In genomic region chr16:1481906-1482835, GRCh38 we compare ENCODE assay signal across 20 cellular contexts. TPM values are rescaled to one million over a fixed set of nuclear protein-coding genes. Genes with fewer than 3 reads are reported as not detected.
DNase-seq lines count a peak whose midpoint lies in the region; ATAC-seq, FAIRE-seq and TF ChIP-seq lines count a peak whose summit lies in the region.
"Had no signal": no experiment of that assay in that cellular context is flagged by ENCODE, and none has a peak within 500 bp of the region (broad histone marks: within the 10 kb centered on the region; RNA-seq: fewer than 3 reads in every experiment).

No MANE protein-coding gene starts in this region.

- H3K36me3 ChIP-seq in K562 (ENCODE audit: control insufficient read depth, insufficient read depth, low read length): no peaks in the 10 kb centered on the region
- H3K36me3 ChIP-seq in trophoblast cell (ENCODE audit: control insufficient read depth in 1 of 2, insufficient read depth in 2 of 2, low read length in 2 of 2): no peaks in the 10 kb centered on the region
- no peaks in the 10 kb centered on the region for H3K36me3 ChIP-seq in sigmoid colon
- H3K36me3 ChIP-seq: ascending aorta, Peyer's patch had no signal

- H3K27me3 ChIP-seq in K562 (ENCODE audit: control insufficient read depth in 2 of 2, insufficient read depth in 2 of 2, low read length in 2 of 2) (no peaks in the 10 kb centered on the region), trophoblast cell (ENCODE audit: insufficient read depth, low read length) (no peaks in the 10 kb centered on the region), sigmoid colon (no peaks in the 10 kb centered on the region)
- H3K27me3 ChIP-seq: ascending aorta, Peyer's patch had no signal

- ATAC-seq in K562: no peak
- ATAC-seq: left cardiac atrium; stimulated activated effector memory CD8-positive, alpha-beta T cell treated with anti-CD3 and anti-CD28 coated beads, Interleukin-12 subunit alpha, Interleukin-12 subunit beta, amount 100 ng/mL, for 72 hours had no signal

- no peaks in the 10 kb centered on the region for H4K20me1 ChIP-seq in K562 (replicated peaks; ENCODE audit: control insufficient read depth, insufficient read depth, low read length)

- H3K4me3 ChIP-seq in K562 (no peak overlapping the region), trophoblast cell (ENCODE audit: low read depth, low read length) (no peak overlapping the region), sigmoid colon (no peak overlapping the region)
- H3K4me3 ChIP-seq: ascending aorta, Peyer's patch had no signal

- H2AFZ ChIP-seq in K562 (ENCODE audit: low read depth, low read length) (no peak overlapping the region), trophoblast cell (ENCODE audit: insufficient read depth, low read length, poor library complexity) (no peak overlapping the region)

- H3K18ac ChIP-seq in trophoblast cell (ENCODE audit: low read length): no peak overlapping the region

- intact Hi-C loops in K562 (cut with micrococcal nuclease): no loop called here
- intact Hi-C loops in sigmoid colon (cut with DNase I): no loop called here

- H4K91ac ChIP-seq in trophoblast cell (ENCODE audit: low read depth, low read length): no peak overlapping the region

- H4K8ac ChIP-seq in trophoblast cell (ENCODE audit: low read depth, low read length): no peak overlapping the region

- in situ Hi-C loops in K562 (cut with MboI): no loop called here

- no peak overlapping the region for H2BK120ac ChIP-seq in trophoblast cell (ENCODE audit: insufficient read depth, low read length, poor library complexity)

- no peak overlapping the region for H3K14ac ChIP-seq in trophoblast cell (ENCODE audit: low read length)

- BruUV-seq in K562 (replicated peaks; lab: Mats Ljungman, UMichigan): no TSS peak

- no peaks in the 10 kb centered on the region for H3K79me1 ChIP-seq in trophoblast cell (ENCODE audit: low read length)

- no peak overlapping the region for H3K23ac ChIP-seq in trophoblast cell (ENCODE audit: low read length)

- no peak for FAIRE-seq in K562 (lab: Jason Lieb, UNC)
- FAIRE-seq: HTR-8/SVneo had no signal

- no peak overlapping the region for H4K12ac ChIP-seq in trophoblast cell (ENCODE audit: low read depth, low read length)

- no peak overlapping the region for H3K27ac ChIP-seq in K562 (ENCODE audit: extremely low read depth, low read depth, low read length)
- H3K27ac ChIP-seq in trophoblast cell (ENCODE audit: low read depth, low read length): no peak overlapping the region
- H3K27ac ChIP-seq in sigmoid colon: no peak overlapping the region
- H3K27ac ChIP-seq: ascending aorta, Peyer's patch had no signal

- H2BK12ac ChIP-seq in trophoblast cell (ENCODE audit: low read length): no peak overlapping the region

- peak; percentile 94 for DNase-seq in HPDE6-E6E7 (ENCODE audit: extremely low spot score)
- no peak for DNase-seq in K562 (ENCODE audit: extremely low read depth in 1 of 4, low spot score in 3 of 4)
- DNase-seq in trophoblast cell: peak; percentile 57 to 87
- no peak for DNase-seq in NCI-H526 (lab: John Stamatoyannopoulos, UW)
- no peak for DNase-seq in activated T-cell treated with anti-CD3 and anti-CD28 coated beads for 4 hours
- no peak for DNase-seq in sigmoid colon
- DNase-seq: activated CD8-positive, alpha-beta memory T cell treated with anti-CD3 and anti-CD28 coated beads for 24 hours; activated effector memory CD4-positive, alpha-beta T cell treated with Interleukin-2 at 50 U/mL for 16 hours; left cardiac atrium; MM.1S; NCI-H1930; NCI-H524 treated with DMSO at 0.1 percent for 48 hours; Peyer's patch had no signal

- CTCF ChIA-PET in K562 (lab: Yijun Ruan, JAX; ENCODE audit: low intra/inter-chr PET ratio): no interaction called here

- TF ChIP-seq EP300 in K562 (IDR thresholded peaks at IDR 0.05; ENCODE audit: low read length) (no peak), sigmoid colon (IDR thresholded peaks at IDR 0.05) (no peak)

- TF ChIP-seq POLR2A in K562 (conservative IDR thresholded peaks at IDR 0.05) (no peak), sigmoid colon (IDR thresholded peaks at IDR 0.05) (no peak)

- H3K4ac ChIP-seq in trophoblast cell (ENCODE audit: low read depth, low read length): no peak overlapping the region

- H3K79me2 ChIP-seq in K562 (ENCODE audit: control insufficient read depth, insufficient read depth, low read length) (no peaks in the 10 kb centered on the region), trophoblast cell (ENCODE audit: control insufficient read depth, insufficient read depth, low read length, poor library complexity) (no peaks in the 10 kb centered on the region)

- peaks cover 4 to 39% of the 10 kb centered on the region in 2 experiments; a peak in 4 of 5 replicates for H3K4me1 ChIP-seq in K562 (replicated peaks in 1 of 2; ENCODE audit: control insufficient read depth in 2 of 2, insufficient read depth in 2 of 2, low read length in 2 of 2)
- no peaks in the 10 kb centered on the region for H3K4me1 ChIP-seq in trophoblast cell (ENCODE audit: control insufficient read depth in 1 of 2, insufficient read depth in 2 of 2, low read length in 2 of 2)
- no peaks in the 10 kb centered on the region for H3K4me1 ChIP-seq in sigmoid colon
- H3K4me1 ChIP-seq: ascending aorta, Peyer's patch had no signal

- TF ChIP-seq CTCF in K562 (IDR thresholded peaks at IDR 0.05 in 2 of 3, conservative IDR thresholded peaks at IDR 0.05 in 1 of 3; ENCODE audit: insufficient read depth in 2 of 3, low read depth in 1 of 3, low read length in 3 of 3) (no peak), sigmoid colon (IDR thresholded peaks at IDR 0.05) (no peak)

- TF ChIP-seq RAD21 in K562 (CRISPR knock-in tag; conservative IDR thresholded peaks at IDR 0.05 in 1 of 2, IDR thresholded peaks at IDR 0.05 in 1 of 2): no peak

- POLR2A ChIA-PET in K562 (lab: Yijun Ruan, JAX): interaction anchor here (0.6 to 2.3 kb wide), 4 partner anchors 11 to 1036 kb away, joined by 3 to 13 read pairs (median 4); partner anchors contain the start of gene TELO2

- peak overlapping the region in 1 of 2 experiments; percentile 69; a peak in 2 of 4 replicates for H3K9ac ChIP-seq in K562 (ENCODE audit: insufficient read depth in 1 of 2, low read depth in 2 of 2, low read length in 2 of 2)
- no peak overlapping the region for H3K9ac ChIP-seq in trophoblast cell (ENCODE audit: low read length)

- no peak overlapping the region for H2AK5ac ChIP-seq in trophoblast cell (ENCODE audit: low read length)

- no peak overlapping the region for H2BK5ac ChIP-seq in trophoblast cell (ENCODE audit: low read depth, low read length, poor library complexity)

- H3K9me1 ChIP-seq in K562 (ENCODE audit: control insufficient read depth, insufficient read depth, low read length): no peaks in the 10 kb centered on the region

- 63% methylated on average over 26 of the region's 28 CpGs for WGBS in K562 (ENCODE audit: insufficient coverage, low coverage, missing lambda C conversion rate)
- no CpG with 5 or more reads among the region's 28 CpGs for WGBS in trophoblast cell (ENCODE audit: extremely low coverage, insufficient coverage, insufficient read length)
- 82 to 83% methylated on average over 28 of the region's 28 CpGs for WGBS in sigmoid colon, 2 donors

- H3K4me2 ChIP-seq in K562 (ENCODE audit: insufficient read depth, low read length): no peak overlapping the region
- H3K4me2 ChIP-seq in trophoblast cell (ENCODE audit: low read length): no peak overlapping the region

- H3K9me3 ChIP-seq in K562 (replicated peaks; ENCODE audit: control insufficient read depth, insufficient read depth, low read depth, low read length): no peaks in the 10 kb centered on the region
- H3K9me3 ChIP-seq in trophoblast cell (ENCODE audit: insufficient read depth, low read depth, low read length): peaks cover 4% of the 10 kb centered on the region
- H3K9me3 ChIP-seq in sigmoid colon: no peaks in the 10 kb centered on the region
- H3K9me3 ChIP-seq: ascending aorta, Peyer's patch had no signal

RNA-seq across cellular contexts. Expression of gene PTX4, which starts 6.6 kb away (rescaled TPM):
- not detected in 2 replicates for total RNA-seq in K562 (2011; cell fraction: chromatin; rRNA removed; ENCODE audit: low replicate concordance)
- not detected in 2 replicates for total RNA-seq in K562 (2011; cell fraction: nucleolus; rRNA removed)
- total RNA-seq in K562 (2011; cell fraction: nucleoplasm; rRNA removed): not detected in 2 replicates
- not detected in 2 replicates for total RNA-seq in K562 (2014; rRNA removed)
- total RNA-seq in K562 (2014; rRNA removed; fragmentation: Illumina TruSeq; extraction: Trizol): not detected in 2 replicates
- not detected in 2 replicates for total RNA-seq in K562 (2015; rRNA removed; fragmentation: Illumina TruSeq; extraction: Trizol)
- total RNA-seq in K562 (2021): 0.11 and 0.38 TPM in 2 replicates
- polyA plus RNA-seq in K562 (2011; rRNA removed): not detected in 2 replicates
- 0.07 TPM in 1 of 2 replicates, not detected in the other for polyA plus RNA-seq in K562 (2011; cell fraction: cytosol; rRNA removed)
- 0.09 TPM in 1 of 2 replicates, not detected in the other for polyA plus RNA-seq in K562 (2011; cell fraction: nucleus; rRNA removed)
- not detected in 2 replicates for polyA plus RNA-seq in K562 (2012)
- polyA plus RNA-seq in K562 (2014; fragmentation: Illumina TruSeq; extraction: Trizol): not detected in 2 replicates
- polyA plus RNA-seq in K562 (2014; fragmentation: Nextera tagmentation; extraction: Ambion mirVana): not detected
- not detected in 2 replicates for polyA plus RNA-seq in K562 (2014; rRNA removed)
- polyA minus RNA-seq in K562 (2011; rRNA and poly(A)+ RNA removed): not detected in 2 replicates
- not detected in 2 replicates for polyA minus RNA-seq in K562 (2011; cell fraction: cytosol; rRNA and poly(A)+ RNA removed)
- not detected in 2 replicates for polyA minus RNA-seq in K562 (2011; cell fraction: nucleus; rRNA and poly(A)+ RNA removed)
- 0.04 TPM in 1 of 2 replicates, not detected in the other for polyA plus RNA-seq in trophoblast cell (2013)
- not detected for total RNA-seq in sigmoid colon
- polyA plus RNA-seq in sigmoid colon: not detected
- total RNA-seq: ascending aorta, osteoblast, Peyer's patch, urinary bladder had no signal
- polyA plus RNA-seq: esophagus had no signal

RNA-seq across cellular contexts. Expression of gene CLCN7, which starts 7.3 kb away (rescaled TPM):
- total RNA-seq in K562 (2011; cell fraction: chromatin; rRNA removed; ENCODE audit: low replicate concordance): 211 and 640 TPM in 2 replicates
- total RNA-seq in K562 (2011; cell fraction: nucleolus; rRNA removed): 395 and 397 TPM in 2 replicates
- 230 and 249 TPM in 2 replicates for total RNA-seq in K562 (2011; cell fraction: nucleoplasm; rRNA removed)
- total RNA-seq in K562 (2014; rRNA removed) (56.3 and 60.8 TPM in 2 replicates), K562 (2014; rRNA removed; fragmentation: Illumina TruSeq; extraction: Trizol) (8.4 and 10.7 TPM in 2 replicates), K562 (2015; rRNA removed; fragmentation: Illumina TruSeq; extraction: Trizol) (19.6 and 22.4 TPM in 2 replicates), K562 (2021) (85.3 and 97.0 TPM in 2 replicates), sigmoid colon (10 to 100 TPM; 31.0 to 78.7 (median 42.2) TPM)
- polyA plus RNA-seq in K562 (2011; rRNA removed) (18.2 and 29.5 TPM in 2 replicates), K562 (2014; fragmentation: Illumina TruSeq; extraction: Trizol) (18.7 and 39.3 TPM in 2 replicates), K562 (2014; fragmentation: Nextera tagmentation; extraction: Ambion mirVana) (under 1 TPM; 0.06 TPM), K562 (2014; rRNA removed) (81.5 and 126 TPM in 2 replicates), sigmoid colon (10 to 100 TPM in 1 of 3 donors, 1 to 10 TPM in 2; 4.2 to 55.4 (median 5.5) TPM)
- polyA plus RNA-seq in K562 (2011; cell fraction: cytosol; rRNA removed): 15.2 and 41.1 TPM in 2 replicates
- 239 and 402 TPM in 2 replicates for polyA plus RNA-seq in K562 (2011; cell fraction: nucleus; rRNA removed)
- 92.4 and 190 TPM in 2 replicates for polyA plus RNA-seq in K562 (2012)
- 9.3 and 23.0 TPM in 2 replicates for polyA minus RNA-seq in K562 (2011; rRNA and poly(A)+ RNA removed)
- polyA minus RNA-seq in K562 (2011; cell fraction: cytosol; rRNA and poly(A)+ RNA removed): 19.6 and 27.9 TPM in 2 replicates
- 70.2 and 71.9 TPM in 2 replicates for polyA minus RNA-seq in K562 (2011; cell fraction: nucleus; rRNA and poly(A)+ RNA removed)
- 41.9 and 46.1 TPM in 2 replicates for polyA plus RNA-seq in trophoblast cell (2013)

RNA-seq across cellular contexts. Expression of gene TELO2, which starts 11.0 kb away (rescaled TPM):
- total RNA-seq in K562 (2011; cell fraction: chromatin; rRNA removed; ENCODE audit: low replicate concordance): 105 and 266 TPM in 2 replicates
- total RNA-seq in K562 (2011; cell fraction: nucleolus; rRNA removed): 180 and 212 TPM in 2 replicates
- total RNA-seq in K562 (2011; cell fraction: nucleoplasm; rRNA removed): 109 and 112 TPM in 2 replicates
- total RNA-seq in K562 (2014; rRNA removed): 35.1 and 47.4 TPM in 2 replicates
- 1.7 and 3.0 TPM in 2 replicates for total RNA-seq in K562 (2014; rRNA removed; fragmentation: Illumina TruSeq; extraction: Trizol)
- total RNA-seq in K562 (2015; rRNA removed; fragmentation: Illumina TruSeq; extraction: Trizol): 21.2 and 21.9 TPM in 2 replicates
- 77.4 and 91.8 TPM in 2 replicates for total RNA-seq in K562 (2021)
- polyA plus RNA-seq in K562 (2011; rRNA removed): 14.5 and 24.6 TPM in 2 replicates
- polyA plus RNA-seq in K562 (2011; cell fraction: cytosol; rRNA removed): 19.9 and 53.3 TPM in 2 replicates
- 229 and 359 TPM in 2 replicates for polyA plus RNA-seq in K562 (2011; cell fraction: nucleus; rRNA removed)
- 48.2 and 53.0 TPM in 2 replicates for polyA plus RNA-seq in K562 (2012)
- 8.2 and 29.3 TPM in 2 replicates for polyA plus RNA-seq in K562 (2014; fragmentation: Illumina TruSeq; extraction: Trizol)
- polyA plus RNA-seq in K562 (2014; fragmentation: Nextera tagmentation; extraction: Ambion mirVana): 1 to 10 TPM in 1 of 2 experiments, under 1 TPM in 1; 0.51 to 1.4 TPM
- 60.2 and 63.2 TPM in 2 replicates for polyA plus RNA-seq in K562 (2014; rRNA removed)
- 5.7 and 6.3 TPM in 2 replicates for polyA minus RNA-seq in K562 (2011; rRNA and poly(A)+ RNA removed)
- 24.3 and 30.0 TPM in 2 replicates for polyA minus RNA-seq in K562 (2011; cell fraction: cytosol; rRNA and poly(A)+ RNA removed)
- polyA minus RNA-seq in K562 (2011; cell fraction: nucleus; rRNA and poly(A)+ RNA removed): 48.3 and 54.8 TPM in 2 replicates
- polyA plus RNA-seq in trophoblast cell (2013): 17.7 and 19.2 TPM in 2 replicates
- 10 to 100 TPM; 12.5 to 31.3 (median 18.1) TPM for total RNA-seq in sigmoid colon
- polyA plus RNA-seq in sigmoid colon: 10 to 100 TPM; 10.4 to 60.3 (median 12.0) TPM

RNA-seq across cellular contexts. Expression of gene CCDC154, which starts 37.8 kb away (rescaled TPM):
- 1.2 and 4.8 TPM in 2 replicates for total RNA-seq in K562 (2011; cell fraction: chromatin; rRNA removed; ENCODE audit: low replicate concordance)
- total RNA-seq in K562 (2011; cell fraction: nucleolus; rRNA removed): 2.5 and 3.0 TPM in 2 replicates
- 1.5 and 2.7 TPM in 2 replicates for total RNA-seq in K562 (2011; cell fraction: nucleoplasm; rRNA removed)
- total RNA-seq in K562 (2014; rRNA removed) (0.04 TPM in 1 of 2 replicates, not detected in the other), K562 (2014; rRNA removed; fragmentation: Illumina TruSeq; extraction: Trizol) (not detected in 2 replicates), K562 (2015; rRNA removed; fragmentation: Illumina TruSeq; extraction: Trizol) (0.18 TPM in 1 of 2 replicates, not detected in the other), K562 (2021) (0.22 and 0.42 TPM in 2 replicates), sigmoid colon (under 1 TPM in 1 of 4 donors, not detected in 3; 0.55 TPM)
- polyA plus RNA-seq in K562 (2011; rRNA removed) (0.15 and 0.19 TPM in 2 replicates), K562 (2014; fragmentation: Illumina TruSeq; extraction: Trizol) (not detected in 2 replicates), K562 (2014; fragmentation: Nextera tagmentation; extraction: Ambion mirVana) (not detected), K562 (2014; rRNA removed) (0.03 and 1.4 TPM in 2 replicates), sigmoid colon (1 to 10 TPM in 1 of 3 donors, not detected in 2; 1.4 TPM)
- polyA plus RNA-seq in K562 (2011; cell fraction: cytosol; rRNA removed): 0.04 TPM in 1 of 2 replicates, not detected in the other
- polyA plus RNA-seq in K562 (2011; cell fraction: nucleus; rRNA removed): 1.1 and 2.4 TPM in 2 replicates
- 0.39 and 4.2 TPM in 2 replicates for polyA plus RNA-seq in K562 (2012)
- polyA minus RNA-seq in K562 (2011; rRNA and poly(A)+ RNA removed): not detected in 2 replicates
- not detected in 2 replicates for polyA minus RNA-seq in K562 (2011; cell fraction: cytosol; rRNA and poly(A)+ RNA removed)
- 0.33 and 0.54 TPM in 2 replicates for polyA minus RNA-seq in K562 (2011; cell fraction: nucleus; rRNA and poly(A)+ RNA removed)
- polyA plus RNA-seq in trophoblast cell (2013): 0.14 and 0.23 TPM in 2 replicates
- total RNA-seq: ascending aorta had no signal

RNA-seq across cellular contexts. Expression of gene PERCC1, which starts 51.3 kb away (rescaled TPM):
- not detected in 2 replicates for total RNA-seq in K562 (2011; cell fraction: chromatin; rRNA removed; ENCODE audit: low replicate concordance)
- total RNA-seq in K562 (2011; cell fraction: nucleolus; rRNA removed): not detected in 2 replicates
- not detected in 2 replicates for total RNA-seq in K562 (2011; cell fraction: nucleoplasm; rRNA removed)
- not detected in 2 replicates for total RNA-seq in K562 (2014; rRNA removed)
- not detected in 2 replicates for total RNA-seq in K562 (2014; rRNA removed; fragmentation: Illumina TruSeq; extraction: Trizol)
- total RNA-seq in K562 (2015; rRNA removed; fragmentation: Illumina TruSeq; extraction: Trizol): not detected in 2 replicates
- total RNA-seq in K562 (2021): not detected in 2 replicates
- not detected in 2 replicates for polyA plus RNA-seq in K562 (2011; rRNA removed)
- polyA plus RNA-seq in K562 (2011; cell fraction: cytosol; rRNA removed): not detected in 2 replicates
- not detected in 2 replicates for polyA plus RNA-seq in K562 (2011; cell fraction: nucleus; rRNA removed)
- polyA plus RNA-seq in K562 (2012): not detected in 2 replicates
- not detected in 2 replicates for polyA plus RNA-seq in K562 (2014; fragmentation: Illumina TruSeq; extraction: Trizol)
- not detected for polyA plus RNA-seq in K562 (2014; fragmentation: Nextera tagmentation; extraction: Ambion mirVana)
- polyA plus RNA-seq in K562 (2014; rRNA removed): not detected in 2 replicates
- not detected in 2 replicates for polyA minus RNA-seq in K562 (2011; rRNA and poly(A)+ RNA removed)
- polyA minus RNA-seq in K562 (2011; cell fraction: cytosol; rRNA and poly(A)+ RNA removed): not detected in 2 replicates
- not detected in 2 replicates for polyA minus RNA-seq in K562 (2011; cell fraction: nucleus; rRNA and poly(A)+ RNA removed)
- polyA plus RNA-seq in trophoblast cell (2013): not detected in 2 replicates
- not detected for total RNA-seq in sigmoid colon
- under 1 TPM in 1 of 3 donors, not detected in 2; 0.07 TPM for polyA plus RNA-seq in sigmoid colon
- total RNA-seq: ascending aorta, left cardiac atrium, mucosa of gallbladder, osteoblast, Peyer's patch, urinary bladder had no signal
- polyA plus RNA-seq: esophagus, urinary bladder had no signal

Comparison
In these comparisons a context has a peak if more than half of its experiments do, and no peak if none do; other contexts are left out.
1. DNase-seq: peak in HPDE6-E6E7 (single experiment) and trophoblast cell (2 of 2); none in K562 (0 of 4), NCI-H526 (0 of 2), activated T-cell treated with anti-CD3 and anti-CD28 coated beads for 4 hours (single experiment) and sigmoid colon (single experiment).